In genomic region chr11:44894217-44894617, GRCh38 we compare ENCODE assay signal across 1 cellular context.
A peak's percentile ranks its signal among the peaks of the same experiment; 100 is the strongest.
TF ChIP-seq lines count a peak whose summit lies in the region.

No MANE protein-coding gene starts in this region.

TF ChIP-seq in K562, 482 proteins besides CTCF, POLR2A, EP300 and RAD21 (continued from another document):
- TF ChIP-seq ZNF407 (IDR thresholded peaks at IDR 0.05; ENCODE audit: low read depth) (no peak), DEAF1 (CRISPR knock-in tag; IDR thresholded peaks at IDR 0.05) (peak; percentile 69), USF1 (CRISPR knock-in tag; IDR thresholded peaks at IDR 0.05) (0 out of 2 replicates have a peak, but pooled peaks have one; percentile 26), ARID2 (IDR thresholded peaks at IDR 0.05) (peak; percentile 37; the same call in 1 of the 2 replicates), TEAD1 (CRISPR knock-in tag; IDR thresholded peaks at IDR 0.05) (0 out of 4 replicates have a peak, but pooled peaks of 1 of the 2 experiments have one; percentile 39), MEF2D (tag; conservative IDR thresholded peaks at IDR 0.05; ENCODE audit: low read depth) (no peak), ZNF408 (CRISPR knock-in tag; IDR thresholded peaks at IDR 0.05; ENCODE audit: low read depth) (no peak), ZNF253 (CRISPR knock-in tag; conservative IDR thresholded peaks at IDR 0.05) (no peak), TOE1 (IDR thresholded peaks at IDR 0.05; ENCODE audit: borderline replicate concordance) (no peak), TOE1 (CRISPR knock-in tag; IDR thresholded peaks at IDR 0.05; ENCODE audit: borderline replicate concordance, low read depth) (no peak), POLR2AphosphoS5 (IDR thresholded peaks at IDR 0.05; ENCODE audit: control insufficient read depth, insufficient read depth, low read depth, low read length) (no peak), STAG1 (CRISPR knock-in tag; IDR thresholded peaks at IDR 0.05; ENCODE audit: borderline replicate concordance) (peak; percentile 89; the same call in 1 of the 2 replicates), CTBP1 (IDR thresholded peaks at IDR 0.05; ENCODE audit: borderline replicate concordance) (peak; percentile 32; the same call in 1 of the 2 replicates), MAX (CRISPR knock-in tag; IDR thresholded peaks at IDR 0.05) (peak; percentile 17; the same call in 1 of the 2 replicates), SMC3 (conservative IDR thresholded peaks at IDR 0.05; ENCODE audit: insufficient read depth, low read depth, low read length) (peak; percentile 87), ZFP91 (CRISPR knock-in tag; IDR thresholded peaks at IDR 0.05) (0 out of 2 replicates have a peak, but pooled peaks have one; percentile 65), ZFP30 (CRISPR knock-in tag; IDR thresholded peaks at IDR 0.05; ENCODE audit: borderline replicate concordance) (no peak), NR2C1 (IDR thresholded peaks at IDR 0.05) (no peak), NR2C1 (tag; IDR thresholded peaks at IDR 0.05) (no peak), RERE (CRISPR knock-in tag; IDR thresholded peaks at IDR 0.05; ENCODE audit: borderline replicate concordance) (no peak), MTA1 (IDR thresholded peaks at IDR 0.05; ENCODE audit: borderline replicate concordance) (no peak), ZNF224 (CRISPR knock-in tag; IDR thresholded peaks at IDR 0.05) (no peak)
